28 cellular contexts compared by ENCODE assay signal in genomic region chr3:39819517-39820298, GRCh38. TPM values are rescaled to one million over a fixed set of nuclear protein-coding genes. Genes with fewer than 3 reads are reported as not detected.
"Had no signal": no experiment of that assay in that cellular context is flagged by ENCODE, and none has a peak within 500 bp of the region (broad histone marks: within the 10 kb centered on the region; RNA-seq: fewer than 3 reads in every experiment).

No MANE protein-coding gene starts in this region.

- H3K9me3 ChIP-seq: right atrium auricular region, stomach, thyroid gland, upper lobe of left lung, vagina had no signal

- H3K36me3 ChIP-seq: right atrium auricular region, stomach, thyroid gland, upper lobe of left lung, vagina had no signal

- H3K4me1 ChIP-seq: right atrium auricular region, stomach, thyroid gland, upper lobe of left lung, vagina had no signal

- H3K27ac ChIP-seq: right atrium auricular region, stomach, thyroid gland, upper lobe of left lung, vagina had no signal

- H3K27me3 ChIP-seq: right atrium auricular region, stomach, thyroid gland, upper lobe of left lung, vagina had no signal

- DNase-seq: activated B cell treated with CpG ODN at 0.5 μM for 24 hours; activated CD4-positive, alpha-beta T cell treated with anti-CD3 and anti-CD28 coated beads, Interleukin-2, amount 50 U/mL, for 4 hours; activated effector memory CD4-positive, alpha-beta T cell treated with Interleukin-2 at 50 U/mL for 16 hours; activated naive CD4-positive, alpha-beta T cell treated with Interleukin-2 at 50 U/mL for 16 hours; activated T-cell treated with anti-CD3 and anti-CD28 coated beads for 4 hours; activated T-cell treated with anti-CD3 and anti-CD28 coated beads, Interleukin-2, amount 50 U/mL, for 72 hours; anterior cingulate cortex; endodermal cell; foreskin fibroblast; head of caudate nucleus; hippocampal formation; immature natural killer cell; kidney; left colon; mesenchymal stem cell; stimulated activated CD4-positive, alpha-beta T cell treated with anti-CD3 and anti-CD28 coated beads, Interleukin-15, amount 100 ng/mL, for 24 hours; stimulated activated CD4-positive, alpha-beta T cell treated with anti-CD3 and anti-CD28 coated beads, Interleukin-2, amount 100 ng/mL, for 24 hours; stimulated activated naive B cell treated with anti-CD40 and anti-IgM and Interleukin-4, amounts not matched to agents 10 μg/mL and 1 μg/mL and 100 μg/mL, for 72 hours; stomach; T-helper 9 cell; thyroid gland; upper lobe of left lung had no signal

- ATAC-seq: activated T-cell treated with anti-CD3 and anti-CD28 coated beads, Interleukin-2, amount 50 U/mL, for 72 hours; esophagus mucosa; left colon; natural killer cell treated with Interleukin-12 subunit alpha and Interleukin-12 subunit beta and Interleukin-15 and Interleukin-18, amount 100 ng/mL, for 72 hours; stimulated activated naive B cell treated with anti-CD40 and anti-IgM and Interleukin-4, amounts not matched to agents 10 μg/mL and 1 μg/mL and 100 μg/mL, for 72 hours had no signal

- H3K4me3 ChIP-seq: right atrium auricular region, stomach, thyroid gland, upper lobe of left lung, vagina had no signal

RNA-seq across cellular contexts. Expression of gene MYRIP, which starts 10.3 kb away (rescaled TPM):
- total RNA-seq: activated T-cell treated with anti-CD3 and anti-CD28 coated beads, Interleukin-2, amount 50 U/mL, for 72 hours; bronchial epithelial cell; mononuclear cell; natural killer cell treated with Interleukin-12 subunit alpha and Interleukin-12 subunit beta and Interleukin-15 and Interleukin-18, amount 100 ng/mL, for 72 hours had no signal
